ENCODE assay signal across 23 cellular contexts in the genomic region with DNA sequence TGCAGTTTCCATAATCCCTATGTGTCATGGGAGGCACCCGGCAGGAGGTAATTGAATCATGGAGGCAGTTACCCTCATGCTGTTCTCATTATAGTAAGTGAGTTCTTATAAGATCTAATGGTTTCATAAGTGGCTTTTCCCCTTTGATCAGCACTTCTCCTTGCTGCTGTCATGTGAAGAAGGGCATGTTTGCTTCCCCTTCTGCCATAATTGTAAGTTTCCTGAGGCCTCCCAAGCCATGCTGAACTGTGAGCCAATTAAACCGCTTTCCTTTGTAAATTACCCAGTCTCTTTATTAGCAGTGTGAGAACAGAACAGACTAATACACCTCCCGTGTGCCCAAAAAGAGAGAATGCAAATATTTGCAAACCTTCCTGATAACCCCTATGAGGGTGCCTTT.
"Had no signal": no experiment of that assay in that cellular context is flagged by ENCODE, and none has a peak within 500 bp of the region (broad histone marks: within the 10 kb centered on the region; RNA-seq: fewer than 3 reads in every experiment).

No MANE protein-coding gene starts in this region.

- H3K4me3 ChIP-seq: SK-N-MC had no signal

- H3K27ac ChIP-seq: SK-N-MC had no signal

- ATAC-seq: activated T-helper 17 cell treated with anti-CD3 and anti-CD28 coated beads, Interleukin-2, amount 50 U/mL, for 72 hours; Panc1; Right ventricle myocardium inferior; T-cell had no signal

- DNase-seq: activated CD4-positive, alpha-beta memory T cell treated with anti-CD3 and anti-CD28 coated beads, Interleukin-2, amount 10 ng/mL, durations not matched to agents 7 days and 5 days; activated CD4-positive, alpha-beta T cell treated with anti-CD3 and anti-CD28 coated beads, Interleukin-2, amount 10 ng/mL, durations not matched to agents 7 days and 5 days; activated CD4-positive, CD25-positive, alpha-beta regulatory T cell; activated gamma-delta T cell; activated naive CD4-positive, alpha-beta T cell treated with anti-CD3 and anti-CD28 coated beads for 36 hours; activated T-cell treated with anti-CD3 and anti-CD28 coated beads for 4 hours; activated T-cell treated with anti-CD3 and anti-CD28 coated beads, Interleukin-2, amount 50 U/mL, for 48 hours; amygdala; Kasumi-1; KBM-7; NCI-H1048; NCI-H1694 treated with DMSO at 0.1 percent for 48 hours; NCI-H526 treated with DMSO at 0.1 percent for 48 hours; NK-92 treated with Interleukin-12 subunit alpha and Interleukin-12 subunit beta, amount 100 ng/mL, for 24 hours; OCI-M1; RPMI8226; T-cell; T-helper 2 cell; T1000 had no signal
